ENCODE assay signal across 8 cellular contexts in the genomic region with DNA sequence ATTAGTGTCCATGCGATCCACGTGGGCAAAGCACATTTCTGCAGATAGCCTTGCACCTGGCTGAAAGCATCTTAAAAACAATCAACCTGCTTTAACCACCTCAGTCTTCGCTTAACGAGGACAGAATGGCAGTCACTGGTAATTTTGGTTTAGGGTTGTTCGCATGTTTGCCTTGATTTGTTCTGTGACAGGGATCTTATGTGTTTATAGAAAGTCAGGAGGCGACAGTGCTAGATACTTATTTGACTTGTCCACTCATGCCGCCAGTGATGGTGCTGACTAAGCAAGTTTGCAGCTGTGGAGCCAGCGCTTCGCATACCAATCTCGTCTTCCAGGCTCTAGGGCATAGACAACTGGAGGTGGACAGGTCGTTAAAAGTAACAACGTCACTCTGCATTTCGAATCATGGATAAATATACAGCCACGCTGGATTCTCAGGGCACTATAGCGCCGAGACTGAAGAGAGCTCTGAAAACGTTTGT. TPM values are rescaled to one million over a fixed set of nuclear protein-coding genes. Genes with fewer than 3 reads are reported as not detected.
A peak's percentile ranks its signal among the peaks of the same experiment; 100 is the strongest.
DNase-seq lines count a peak whose midpoint lies in the region; ATAC-seq and TF ChIP-seq lines count a peak whose summit lies in the region.

No MANE protein-coding gene starts in this region.

- H3K9me2 ChIP-seq in Karpas-422 (replicated peaks; ENCODE audit: insufficient read depth, low read length): no peaks in the 10 kb centered on the region

- in situ Hi-C loops in brain microvascular endothelial cell (cut with HindIII; ENCODE audit: low pct_ligation_motif_present, low sequenced_read_pairs): no loop called here

- H3K9me3 Mint-ChIP-seq in Calu3 (ENCODE audit: low read depth, unreplicated experiment) (no peaks in the 10 kb centered on the region), type B pancreatic cell (no peaks in the 10 kb centered on the region)

- no peaks in the 10 kb centered on the region for H3K27me3 ChIP-seq in Karpas-422 (ENCODE audit: low read length)
- no peaks in the 10 kb centered on the region for H3K27me3 ChIP-seq in brain microvascular endothelial cell (replicated peaks)
- H3K27me3 ChIP-seq in lung (ENCODE audit: control insufficient read depth, insufficient read depth): no peaks in the 10 kb centered on the region

- H3K4me1 ChIP-seq in Karpas-422 (ENCODE audit: low read length) (peaks cover 38% of the 10 kb centered on the region), lung (ENCODE audit: control insufficient read depth in 2 of 2, insufficient read depth in 2 of 2, low read length in 2 of 2) (peaks cover 0 to 5% of the 10 kb centered on the region in 2 donors)

- H3K27me3 Mint-ChIP-seq in Calu3 (ENCODE audit: unreplicated experiment) (no peaks in the 10 kb centered on the region), type B pancreatic cell (peaks cover 6% of the 10 kb centered on the region)

- TF ChIP-seq CTCF in Calu3 (IDR thresholded peaks at IDR 0.05; ENCODE audit: unreplicated experiment) (no peak), brain microvascular endothelial cell (IDR thresholded peaks at IDR 0.05; ENCODE audit: low read depth, low read length, missing control alignments) (no peak), lung (IDR thresholded peaks at IDR 0.05; ENCODE audit: control extremely low read depth, extremely low read depth) (no peak), type B pancreatic cell (conservative IDR thresholded peaks at IDR 0.05) (no peak)

- H3K9ac ChIP-seq in Karpas-422 (ENCODE audit: low read length): peak overlapping the region; percentile 36; the same call in 1 of the 2 replicates

- H3K4me1 Mint-ChIP-seq in Calu3 (ENCODE audit: low read depth, unreplicated experiment): no peaks in the 10 kb centered on the region
- H3K4me1 Mint-ChIP-seq in type B pancreatic cell (ENCODE audit: unreplicated experiment): peaks cover 21% of the 10 kb centered on the region

- H3K9me3 ChIP-seq in Karpas-422 (ENCODE audit: low read length): no peaks in the 10 kb centered on the region
- no peaks in the 10 kb centered on the region for H3K9me3 ChIP-seq in lung (ENCODE audit: control insufficient read depth in 2 of 2, insufficient read depth in 1 of 2, low read length in 1 of 2)

- CTCF ChIA-PET in Calu3 (lab: Charles Lee): no interaction called here

- peak overlapping the region; percentile 57; the same call in 1 of the 2 replicates for H2AFZ ChIP-seq in Karpas-422 (ENCODE audit: low read length)

- BruUV-seq in Calu3 (replicated peaks; lab: Mats Ljungman, UMichigan): no TSS peak

- peaks cover under 1% of the 10 kb centered on the region; the same call in 1 of the 2 replicates for H3K36me3 ChIP-seq in Karpas-422 (ENCODE audit: insufficient read depth, low read length)
- H3K36me3 ChIP-seq in brain microvascular endothelial cell (replicated peaks): no peaks in the 10 kb centered on the region
- no peaks in the 10 kb centered on the region for H3K36me3 ChIP-seq in lung (ENCODE audit: control insufficient read depth in 2 of 2, insufficient read depth in 2 of 2, low read length in 2 of 2)

- peaks cover 43% of the 10 kb centered on the region for H3K79me2 ChIP-seq in Karpas-422 (ENCODE audit: low read length)

- intact Hi-C loops in Calu3 (cut with micrococcal nuclease; ENCODE audit: unreplicated experiment): no loop called here

- H3K4me3 Mint-ChIP-seq in Calu3 (ENCODE audit: low read depth, unreplicated experiment) (peak overlapping the region; percentile 93), type B pancreatic cell (peak overlapping the region; percentile 95)

- H3K4me3 ChIP-seq in Karpas-422 (ENCODE audit: low read length) (peak overlapping the region; percentile 83), brain microvascular endothelial cell (ENCODE audit: low read depth, low read length) (peak overlapping the region; percentile 92), lung (peak overlapping the region; percentile 96)

- H4K20me1 ChIP-seq in Karpas-422 (ENCODE audit: insufficient read depth, low read depth, low read length): peaks cover 4% of the 10 kb centered on the region; the same call in 1 of the 2 replicates

- DNase-seq in Calu3 (no peak), Karpas-422 (no peak), brain microvascular endothelial cell (no peak), lung (ENCODE audit: low spot score) (peak; percentile 47), type B pancreatic cell (ENCODE audit: extremely low spot score, unreplicated experiment) (no peak), NCI-H446 treated with DMSO at 0.1 percent for 48 hours (lab: John Stamatoyannopoulos, UW) (no peak)
- no peak for DNase-seq in activated effector memory CD4-positive, alpha-beta T cell treated with Interleukin-2 at 50 U/mL for 16 hours

- H3K36me3 Mint-ChIP-seq in Calu3 (ENCODE audit: insufficient read depth, unreplicated experiment): peaks cover 25% of the 10 kb centered on the region
- H3K36me3 Mint-ChIP-seq in type B pancreatic cell: peaks cover 4% of the 10 kb centered on the region

- H3K27ac ChIP-seq in Karpas-422 (ENCODE audit: low read length) (no peak overlapping the region), brain microvascular endothelial cell (no peak overlapping the region), lung (ENCODE audit: low read depth in 1 of 2, low read length in 1 of 2) (peak overlapping the region in 1 of 2 donors; percentile 98)

- WGBS in lung, 2 donors: 5 to 10% methylated on average over 17 of the region's 17 CpGs

- H3K27ac Mint-ChIP-seq in Calu3 (ENCODE audit: unreplicated experiment) (no peak overlapping the region), type B pancreatic cell (peak overlapping the region; percentile 74)

- ATAC-seq in lung (ENCODE audit: insufficient read depth, low FRiP score) (no peak), HG03565 (IDR thresholded peaks at IDR 0.05; ENCODE audit: unreplicated experiment) (no peak)

- H3K4me2 ChIP-seq in Karpas-422 (ENCODE audit: low read depth, low read length, poor library complexity, severe bottlenecking): peak overlapping the region; percentile 92

RNA-seq across cellular contexts. Expression of a gene that starts 1.2 kb away (rescaled TPM):
- total RNA-seq in Calu3 (2022): 22.1 and 23.2 TPM in 2 replicates
- 76.0 and 158 TPM in 2 replicates for total RNA-seq in Karpas-422 (2014; rRNA removed; shearing (Covaris generic); ENCODE audit: low replicate concordance)
- total RNA-seq in lung: 10 to 100 TPM; 79.6 to 90.5 TPM
- polyA plus RNA-seq in lung: 100 to 1,000 TPM in 1 of 2 donors, 10 to 100 TPM in 1; 58.1 to 120 TPM
- total RNA-seq in type B pancreatic cell (ENCODE audit: low replicate concordance): 19.0 and 20.1 TPM in 2 replicates
